ENCODE assay signal across 1 cellular context in the genomic region with DNA sequence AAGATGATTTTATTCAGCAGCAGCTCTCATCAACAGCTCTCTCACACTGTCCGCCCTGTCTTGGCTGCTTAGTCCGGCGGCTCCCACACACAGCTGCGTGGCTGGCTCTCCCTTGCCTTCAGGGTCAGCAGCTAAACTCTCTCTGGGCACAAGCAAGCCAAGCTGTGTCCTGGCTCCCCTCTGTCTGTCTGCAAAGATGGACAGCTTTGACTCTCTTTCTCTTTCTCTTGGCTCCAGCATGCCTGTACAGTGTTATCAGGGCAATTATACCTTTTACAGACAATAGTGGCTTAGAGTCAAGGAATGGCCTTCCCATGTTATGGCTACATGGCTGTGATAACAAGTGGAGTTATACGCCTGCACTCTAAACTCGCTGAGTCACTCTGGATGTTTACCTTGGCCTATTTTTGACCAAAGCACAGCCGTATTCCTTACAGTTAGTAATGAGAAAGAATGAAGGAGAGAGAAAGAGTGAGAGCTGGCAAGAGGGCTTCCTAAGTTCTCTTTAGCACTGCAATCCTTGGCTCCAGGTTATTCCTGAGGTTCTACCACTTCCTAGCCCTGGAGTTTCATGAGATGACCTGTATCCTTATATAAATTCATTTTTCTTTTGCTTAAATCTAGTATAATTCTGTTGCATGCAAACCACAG.
TF ChIP-seq lines count a peak whose summit lies in the region.

No MANE protein-coding gene starts in this region.

TF ChIP-seq in K562, 482 proteins besides CTCF, POLR2A, EP300 and RAD21 (continued from another document and continues in another):
- TF ChIP-seq, protein P1, sequence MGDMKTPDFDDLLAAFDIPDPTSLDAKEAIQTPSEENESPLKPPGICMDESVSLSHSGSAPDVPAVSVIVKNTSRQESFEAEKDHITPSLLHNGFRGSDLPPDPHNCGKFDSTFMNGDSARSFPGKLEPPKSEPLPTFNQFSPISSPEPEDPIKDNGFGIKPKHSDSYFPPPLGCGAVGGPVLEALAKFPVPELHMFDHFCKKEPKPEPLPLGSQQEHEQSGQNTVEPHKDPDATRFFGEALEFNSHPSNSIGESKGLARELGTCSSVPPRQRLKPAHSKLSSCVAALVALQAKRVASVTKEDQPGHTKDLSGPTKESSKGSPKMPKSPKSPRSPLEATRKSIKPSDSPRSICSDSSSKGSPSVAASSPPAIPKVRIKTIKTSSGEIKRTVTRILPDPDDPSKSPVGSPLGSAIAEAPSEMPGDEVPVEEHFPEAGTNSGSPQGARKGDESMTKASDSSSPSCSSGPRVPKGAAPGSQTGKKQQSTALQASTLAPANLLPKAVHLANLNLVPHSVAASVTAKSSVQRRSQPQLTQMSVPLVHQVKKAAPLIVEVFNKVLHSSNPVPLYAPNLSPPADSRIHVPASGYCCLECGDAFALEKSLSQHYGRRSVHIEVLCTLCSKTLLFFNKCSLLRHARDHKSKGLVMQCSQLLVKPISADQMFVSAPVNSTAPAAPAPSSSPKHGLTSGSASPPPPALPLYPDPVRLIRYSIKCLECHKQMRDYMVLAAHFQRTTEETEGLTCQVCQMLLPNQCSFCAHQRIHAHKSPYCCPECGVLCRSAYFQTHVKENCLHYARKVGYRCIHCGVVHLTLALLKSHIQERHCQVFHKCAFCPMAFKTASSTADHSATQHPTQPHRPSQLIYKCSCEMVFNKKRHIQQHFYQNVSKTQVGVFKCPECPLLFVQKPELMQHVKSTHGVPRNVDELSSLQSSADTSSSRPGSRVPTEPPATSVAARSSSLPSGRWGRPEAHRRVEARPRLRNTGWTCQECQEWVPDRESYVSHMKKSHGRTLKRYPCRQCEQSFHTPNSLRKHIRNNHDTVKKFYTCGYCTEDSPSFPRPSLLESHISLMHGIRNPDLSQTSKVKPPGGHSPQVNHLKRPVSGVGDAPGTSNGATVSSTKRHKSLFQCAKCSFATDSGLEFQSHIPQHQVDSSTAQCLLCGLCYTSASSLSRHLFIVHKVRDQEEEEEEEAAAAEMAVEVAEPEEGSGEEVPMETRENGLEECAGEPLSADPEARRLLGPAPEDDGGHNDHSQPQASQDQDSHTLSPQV (IDR thresholded peaks at IDR 0.05), result peak; percentile 95
- TF ChIP-seq ZNF212 (CRISPR knock-in tag; IDR thresholded peaks at IDR 0.05) (no peak), ARHGAP35 (IDR thresholded peaks at IDR 0.05; ENCODE audit: partially characterized antibody) (no peak), SREBF2 (CRISPR knock-in tag; IDR thresholded peaks at IDR 0.05) (no peak), SMAD4 (CRISPR knock-in tag; conservative IDR thresholded peaks at IDR 0.05) (peak; percentile 100), NR2C2 (CRISPR knock-in tag; IDR thresholded peaks at IDR 0.05) (no peak), NR2C2 (tag; IDR thresholded peaks at IDR 0.05) (peak; percentile 74), ZNF232 (CRISPR knock-in tag; IDR thresholded peaks at IDR 0.05) (no peak), YBX1 (IDR thresholded peaks at IDR 0.05) (no peak), BDP1 (IDR thresholded peaks at IDR 0.05; ENCODE audit: insufficient read depth, insufficient read length) (no peak), FOXA3 (CRISPR knock-in tag; conservative IDR thresholded peaks at IDR 0.05 in 1 of 2, IDR thresholded peaks at IDR 0.05 in 1 of 2) (peak; percentile 99 to 100), ZNF695 (CRISPR knock-in tag; IDR thresholded peaks at IDR 0.05) (no peak), HDGF (IDR thresholded peaks at IDR 0.05) (peak; percentile 41; the same call in 1 of the 2 replicates), SP2 (IDR thresholded peaks at IDR 0.05; ENCODE audit: extremely low read depth, low read depth, low read length, poor library complexity, severe bottlenecking) (no peak), POLR2AphosphoS2 (IDR thresholded peaks at IDR 0.05; ENCODE audit: low read length) (no peak), GTF2E2 (tag; IDR thresholded peaks at IDR 0.05) (no peak), ATF1 (CRISPR knock-in tag; IDR thresholded peaks at IDR 0.05) (no peak), ATF1 (tag; IDR thresholded peaks at IDR 0.05) (peak; percentile 74), STAT5B (CRISPR knock-in tag; IDR thresholded peaks at IDR 0.05) (no peak), CBX1 (IDR thresholded peaks at IDR 0.05; ENCODE audit: low read depth) (no peak), ZKSCAN3 (CRISPR knock-in tag; IDR thresholded peaks at IDR 0.05) (no peak), ATF7 (IDR thresholded peaks at IDR 0.05) (peak; percentile 68; the same call in 1 of the 2 replicates), SMARCB1 (IDR thresholded peaks at IDR 0.05; ENCODE audit: insufficient read length, low read depth) (no peak), SAFB (IDR thresholded peaks at IDR 0.05; ENCODE audit: borderline replicate concordance, low read depth, low read length) (no peak), ZNF696 (CRISPR knock-in tag; conservative IDR thresholded peaks at IDR 0.05) (no peak), TRIM24 (IDR thresholded peaks at IDR 0.05) (peak; percentile 63 to 77), POLR2H (tag; IDR thresholded peaks at IDR 0.05; ENCODE audit: low read depth) (no peak), CHD1 (IDR thresholded peaks at IDR 0.05; ENCODE audit: low read length) (no peak), ZSCAN32 (CRISPR knock-in tag; IDR thresholded peaks at IDR 0.05) (no peak), NR4A1 (CRISPR knock-in tag; IDR thresholded peaks at IDR 0.05) (no peak), NR4A1 (tag; IDR thresholded peaks at IDR 0.05) (peak; percentile 91), ZFX (CRISPR knock-in tag; IDR thresholded peaks at IDR 0.05) (peak; percentile 88), ZNF75A (CRISPR knock-in tag; IDR thresholded peaks at IDR 0.05) (0 out of 2 replicates have a peak, but pooled peaks have one; percentile 15), RB1 (IDR thresholded peaks at IDR 0.05; ENCODE audit: low read depth) (peak; percentile 39; the same call in 1 of the 2 replicates), POLR2AphosphoS5 (IDR thresholded peaks at IDR 0.05; ENCODE audit: control insufficient read depth, insufficient read depth, low read depth, low read length) (no peak), FOXP1 (CRISPR knock-in tag; IDR thresholded peaks at IDR 0.05) (peak; percentile 56; the same call in 1 of the 2 replicates), ZNF830 (CRISPR knock-in tag; IDR thresholded peaks at IDR 0.05) (no peak), TSC22D4 (tag; IDR thresholded peaks at IDR 0.05) (no peak), ILK (tag; IDR thresholded peaks at IDR 0.05; ENCODE audit: borderline replicate concordance, low read depth) (no peak), ZNF347 (CRISPR knock-in tag; IDR thresholded peaks at IDR 0.05; ENCODE audit: low read depth) (no peak), FOS (IDR thresholded peaks at IDR 0.05; ENCODE audit: extremely low read depth, insufficient read length) (no peak), ZNF124 (CRISPR knock-in tag; IDR thresholded peaks at IDR 0.05) (no peak), ZFP91 (CRISPR knock-in tag; IDR thresholded peaks at IDR 0.05) (no peak), ZBTB11 (CRISPR knock-in tag; IDR thresholded peaks at IDR 0.05) (no peak), ZNF764 (CRISPR knock-in tag; IDR thresholded peaks at IDR 0.05; ENCODE audit: low read depth) (no peak)
- TF ChIP-seq, protein P2, sequence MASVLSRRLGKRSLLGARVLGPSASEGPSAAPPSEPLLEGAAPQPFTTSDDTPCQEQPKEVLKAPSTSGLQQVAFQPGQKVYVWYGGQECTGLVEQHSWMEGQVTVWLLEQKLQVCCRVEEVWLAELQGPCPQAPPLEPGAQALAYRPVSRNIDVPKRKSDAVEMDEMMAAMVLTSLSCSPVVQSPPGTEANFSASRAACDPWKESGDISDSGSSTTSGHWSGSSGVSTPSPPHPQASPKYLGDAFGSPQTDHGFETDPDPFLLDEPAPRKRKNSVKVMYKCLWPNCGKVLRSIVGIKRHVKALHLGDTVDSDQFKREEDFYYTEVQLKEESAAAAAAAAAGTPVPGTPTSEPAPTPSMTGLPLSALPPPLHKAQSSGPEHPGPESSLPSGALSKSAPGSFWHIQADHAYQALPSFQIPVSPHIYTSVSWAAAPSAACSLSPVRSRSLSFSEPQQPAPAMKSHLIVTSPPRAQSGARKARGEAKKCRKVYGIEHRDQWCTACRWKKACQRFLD (CRISPR knock-in tag; IDR thresholded peaks at IDR 0.05), result peak; percentile 73; the same call in 1 of the 2 replicates
- TF ChIP-seq, protein P3, sequence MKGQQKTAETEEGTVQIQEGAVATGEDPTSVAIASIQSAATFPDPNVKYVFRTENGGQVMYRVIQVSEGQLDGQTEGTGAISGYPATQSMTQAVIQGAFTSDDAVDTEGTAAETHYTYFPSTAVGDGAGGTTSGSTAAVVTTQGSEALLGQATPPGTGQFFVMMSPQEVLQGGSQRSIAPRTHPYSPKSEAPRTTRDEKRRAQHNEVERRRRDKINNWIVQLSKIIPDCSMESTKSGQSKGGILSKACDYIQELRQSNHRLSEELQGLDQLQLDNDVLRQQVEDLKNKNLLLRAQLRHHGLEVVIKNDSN (CRISPR knock-in tag; IDR thresholded peaks at IDR 0.05), result no peak
- TF ChIP-seq, protein P4, sequence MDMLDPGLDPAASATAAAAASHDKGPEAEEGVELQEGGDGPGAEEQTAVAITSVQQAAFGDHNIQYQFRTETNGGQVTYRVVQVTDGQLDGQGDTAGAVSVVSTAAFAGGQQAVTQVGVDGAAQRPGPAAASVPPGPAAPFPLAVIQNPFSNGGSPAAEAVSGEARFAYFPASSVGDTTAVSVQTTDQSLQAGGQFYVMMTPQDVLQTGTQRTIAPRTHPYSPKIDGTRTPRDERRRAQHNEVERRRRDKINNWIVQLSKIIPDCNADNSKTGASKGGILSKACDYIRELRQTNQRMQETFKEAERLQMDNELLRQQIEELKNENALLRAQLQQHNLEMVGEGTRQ (CRISPR knock-in tag; IDR thresholded peaks at IDR 0.05), result no peak
- TF ChIP-seq, protein P5, sequence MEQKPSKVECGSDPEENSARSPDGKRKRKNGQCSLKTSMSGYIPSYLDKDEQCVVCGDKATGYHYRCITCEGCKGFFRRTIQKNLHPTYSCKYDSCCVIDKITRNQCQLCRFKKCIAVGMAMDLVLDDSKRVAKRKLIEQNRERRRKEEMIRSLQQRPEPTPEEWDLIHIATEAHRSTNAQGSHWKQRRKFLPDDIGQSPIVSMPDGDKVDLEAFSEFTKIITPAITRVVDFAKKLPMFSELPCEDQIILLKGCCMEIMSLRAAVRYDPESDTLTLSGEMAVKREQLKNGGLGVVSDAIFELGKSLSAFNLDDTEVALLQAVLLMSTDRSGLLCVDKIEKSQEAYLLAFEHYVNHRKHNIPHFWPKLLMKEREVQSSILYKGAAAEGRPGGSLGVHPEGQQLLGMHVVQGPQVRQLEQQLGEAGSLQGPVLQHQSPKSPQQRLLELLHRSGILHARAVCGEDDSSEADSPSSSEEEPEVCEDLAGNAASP (IDR thresholded peaks at IDR 0.05), result no peak
- TF ChIP-seq, protein P6, sequence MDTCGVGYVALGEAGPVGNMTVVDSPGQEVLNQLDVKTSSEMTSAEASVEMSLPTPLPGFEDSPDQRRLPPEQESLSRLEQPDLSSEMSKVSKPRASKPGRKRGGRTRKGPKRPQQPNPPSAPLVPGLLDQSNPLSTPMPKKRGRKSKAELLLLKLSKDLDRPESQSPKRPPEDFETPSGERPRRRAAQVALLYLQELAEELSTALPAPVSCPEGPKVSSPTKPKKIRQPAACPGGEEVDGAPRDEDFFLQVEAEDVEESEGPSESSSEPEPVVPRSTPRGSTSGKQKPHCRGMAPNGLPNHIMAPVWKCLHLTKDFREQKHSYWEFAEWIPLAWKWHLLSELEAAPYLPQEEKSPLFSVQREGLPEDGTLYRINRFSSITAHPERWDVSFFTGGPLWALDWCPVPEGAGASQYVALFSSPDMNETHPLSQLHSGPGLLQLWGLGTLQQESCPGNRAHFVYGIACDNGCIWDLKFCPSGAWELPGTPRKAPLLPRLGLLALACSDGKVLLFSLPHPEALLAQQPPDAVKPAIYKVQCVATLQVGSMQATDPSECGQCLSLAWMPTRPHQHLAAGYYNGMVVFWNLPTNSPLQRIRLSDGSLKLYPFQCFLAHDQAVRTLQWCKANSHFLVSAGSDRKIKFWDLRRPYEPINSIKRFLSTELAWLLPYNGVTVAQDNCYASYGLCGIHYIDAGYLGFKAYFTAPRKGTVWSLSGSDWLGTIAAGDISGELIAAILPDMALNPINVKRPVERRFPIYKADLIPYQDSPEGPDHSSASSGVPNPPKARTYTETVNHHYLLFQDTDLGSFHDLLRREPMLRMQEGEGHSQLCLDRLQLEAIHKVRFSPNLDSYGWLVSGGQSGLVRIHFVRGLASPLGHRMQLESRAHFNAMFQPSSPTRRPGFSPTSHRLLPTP (IDR thresholded peaks at IDR 0.05; ENCODE audit: borderline replicate concordance, extremely low read depth, insufficient read length), result no peak
